ENCODE assay signal across 7 cellular contexts in genomic region chr4:40205259-40206198, GRCh38.
A peak's percentile ranks its signal among the peaks of the same experiment; 100 is the strongest.
DNase-seq lines count a peak whose midpoint lies in the region; ATAC-seq and TF ChIP-seq lines count a peak whose summit lies in the region.

No MANE protein-coding gene starts in this region.

- peak overlapping the region; percentile 61 for H3K9ac ChIP-seq in OCI-LY3 (ENCODE audit: low read length)

- no peaks in the 10 kb centered on the region for H3K27me3 ChIP-seq in OCI-LY3 (ENCODE audit: low read depth, low read length)

- TF ChIP-seq CTCF in OCI-LY3 (IDR thresholded peaks at IDR 0.05; ENCODE audit: low read depth, low read length) (no peak), GM20000 (IDR thresholded peaks at IDR 0.05; ENCODE audit: extremely low read depth, missing control alignments) (no peak)

- peaks cover 100% of the 10 kb centered on the region for H3K79me2 ChIP-seq in OCI-LY3 (ENCODE audit: low read length)

- no peak overlapping the region for H2AFZ ChIP-seq in OCI-LY3 (ENCODE audit: low read depth, low read length)

- no peaks in the 10 kb centered on the region for H3K9me3 ChIP-seq in OCI-LY3 (ENCODE audit: insufficient read depth, low read length)

- peaks cover 93% of the 10 kb centered on the region for H4K20me1 ChIP-seq in OCI-LY3 (ENCODE audit: insufficient read depth, low read length)

- peak; percentile 54 for DNase-seq in globus pallidus (ENCODE audit: low spot score)
- DNase-seq in iPS-NIHi7 (ENCODE audit: extremely low spot score) = no peak
- no peak for DNase-seq in NCI-H2171 (lab: John Stamatoyannopoulos, UW)
- DNase-seq in GM20000 (ENCODE audit: low spot score) = no peak

- H3K27ac ChIP-seq in OCI-LY3 (ENCODE audit: low read length) = peak overlapping the region; percentile 79

- peak overlapping the region; percentile 83 for H3K4me2 ChIP-seq in OCI-LY3 (ENCODE audit: low read length)

- ATAC-seq in GM19023 (IDR thresholded peaks at IDR 0.05; ENCODE audit: unreplicated experiment) (peak; percentile 58), HG02852 (IDR thresholded peaks at IDR 0.05; ENCODE audit: unreplicated experiment) (peak; percentile 62)

- H3K4me3 ChIP-seq in OCI-LY3 (ENCODE audit: low read length) = peak overlapping the region; percentile 71

- H3K36me3 ChIP-seq in OCI-LY3 (replicated peaks; ENCODE audit: low read depth, low read length) = peaks cover 46% of the 10 kb centered on the region

- H3K4me1 ChIP-seq in OCI-LY3 (ENCODE audit: low read length) = peaks cover 88% of the 10 kb centered on the region
